1 cellular context compared by ENCODE assay signal in genomic region chr21:16533692-16534407, GRCh38.
TF ChIP-seq lines count a peak whose summit lies in the region.

No MANE protein-coding gene starts in this region.

TF ChIP-seq in HepG2, 621 proteins besides CTCF, POLR2A, EP300 and RAD21 (continued from another document):
- TF ChIP-seq ARID3A (IDR thresholded peaks at IDR 0.05; ENCODE audit: low read depth, low read length) (no peak), ZNF784 (CRISPR knock-in tag; IDR thresholded peaks at IDR 0.05; ENCODE audit: borderline replicate concordance) (no peak), CENPX (CRISPR knock-in tag; IDR thresholded peaks at IDR 0.05) (no peak), TAF1 (CRISPR knock-in tag; IDR thresholded peaks at IDR 0.05) (no peak), STAG1 (CRISPR knock-in tag; IDR thresholded peaks at IDR 0.05) (no peak), REPIN1 (CRISPR knock-in tag; IDR thresholded peaks at IDR 0.05; ENCODE audit: borderline replicate concordance, low read depth) (no peak), ZNF124 (CRISPR knock-in tag; IDR thresholded peaks at IDR 0.05) (no peak), TP53 (CRISPR knock-in tag; conservative IDR thresholded peaks at IDR 0.05) (no peak), KIAA2018 (CRISPR knock-in tag; IDR thresholded peaks at IDR 0.05; ENCODE audit: borderline replicate concordance) (no peak), ZNF501 (CRISPR knock-in tag; IDR thresholded peaks at IDR 0.05) (no peak), UBTF (CRISPR knock-in tag; IDR thresholded peaks at IDR 0.05) (no peak), SP140L (CRISPR knock-in tag; IDR thresholded peaks at IDR 0.05; ENCODE audit: borderline replicate concordance) (no peak), AHDC1 (CRISPR knock-in tag; IDR thresholded peaks at IDR 0.05; ENCODE audit: borderline replicate concordance) (no peak), TIGD3 (CRISPR knock-in tag; IDR thresholded peaks at IDR 0.05; ENCODE audit: borderline replicate concordance) (no peak), ZNF878 (CRISPR knock-in tag; IDR thresholded peaks at IDR 0.05) (no peak), ZNF709 (CRISPR knock-in tag; IDR thresholded peaks at IDR 0.05) (no peak), GLI4 (CRISPR knock-in tag; IDR thresholded peaks at IDR 0.05; ENCODE audit: borderline replicate concordance) (no peak), ATF7 (IDR thresholded peaks at IDR 0.05) (no peak), ATF7 (CRISPR knock-in tag; IDR thresholded peaks at IDR 0.05) (no peak), ZSCAN9 (CRISPR knock-in tag; IDR thresholded peaks at IDR 0.05; ENCODE audit: borderline replicate concordance) (no peak)
